Comparison of ENCODE assay signal across 13 cellular contexts in genomic region chr2:218332920-218333645, GRCh38. TPM values are rescaled to one million over a fixed set of nuclear protein-coding genes. Genes with fewer than 3 reads are reported as not detected.
A peak's percentile ranks its signal among the peaks of the same experiment; 100 is the strongest.
DNase-seq lines count a peak whose midpoint lies in the region; ATAC-seq, FAIRE-seq and TF ChIP-seq lines count a peak whose summit lies in the region.
"Had no signal": no experiment of that assay in that cellular context is flagged by ENCODE, and none has a peak within 500 bp of the region (broad histone marks: within the 10 kb centered on the region; RNA-seq: fewer than 3 reads in every experiment).

No MANE protein-coding gene starts in this region.

- peaks cover 6% of the 10 kb centered on the region; the same call in 1 of the 2 replicates for H3K79me2 ChIP-seq in OCI-LY7 (ENCODE audit: insufficient read depth, low read depth, low read length)
- H3K79me2 ChIP-seq in fibroblast of lung (ENCODE audit: control insufficient read depth, insufficient read depth, low read length) = no peaks in the 10 kb centered on the region

- H3K4me2 ChIP-seq in OCI-LY7 (ENCODE audit: low read length) (peak overlapping the region; percentile 55), fibroblast of lung (ENCODE audit: extremely low read depth, insufficient read depth, low read length) (no peak overlapping the region)

- TF ChIP-seq CTCF in GM12864 (IDR thresholded peaks at IDR 0.05; ENCODE audit: low read depth, low read length, missing control alignments) (peak; percentile 0), OCI-LY7 (conservative IDR thresholded peaks at IDR 0.05; ENCODE audit: low read length) (no peak), fibroblast of lung (conservative IDR thresholded peaks at IDR 0.05 in 1 of 2, IDR thresholded peaks at IDR 0.05 in 1 of 2; ENCODE audit: low read depth in 1 of 2, low read length in 2 of 2) (no peak), pancreas (IDR thresholded peaks at IDR 0.05) (no peak), MCF 10A (IDR thresholded peaks at IDR 0.05; ENCODE audit: unreplicated experiment) (no peak)

- no peaks in the 10 kb centered on the region for H3K9me2 ChIP-seq in OCI-LY7 (ENCODE audit: insufficient read depth, low read length)

- H3K27me3 ChIP-seq in fibroblast of lung (ENCODE audit: control insufficient read depth, insufficient read depth, low read length) (no peaks in the 10 kb centered on the region), pancreas (no peaks in the 10 kb centered on the region)

- H3K27ac Mint-ChIP-seq in MCF 10A (ENCODE audit: low read depth, unreplicated experiment) = no peak overlapping the region

- H4K20me1 ChIP-seq in OCI-LY7 (ENCODE audit: insufficient read depth, low read length) (no peaks in the 10 kb centered on the region), fibroblast of lung (ENCODE audit: control insufficient read depth, extremely low read depth, insufficient read depth, low read length) (no peaks in the 10 kb centered on the region)

- no peaks in the 10 kb centered on the region for H3K27me3 Mint-ChIP-seq in MCF 10A (ENCODE audit: insufficient read depth, unreplicated experiment)

- 80 to 87% methylated on average over 16 of the region's 16 CpGs for WGBS in pancreas, 2 donors

- no TSS peak for BruUV-seq in OCI-LY7 (replicated peaks; lab: Mats Ljungman, UMichigan)
- no TSS peak for BruUV-seq in MCF 10A (replicated peaks; lab: Mats Ljungman, UMichigan)

- no peak overlapping the region for H3K4me3 Mint-ChIP-seq in MCF 10A (ENCODE audit: unreplicated experiment)

- H3K4me1 Mint-ChIP-seq in MCF 10A (ENCODE audit: insufficient read depth, unreplicated experiment) = no peaks in the 10 kb centered on the region

- H3K36me3 Mint-ChIP-seq in MCF 10A (ENCODE audit: insufficient read depth, unreplicated experiment) = no peaks in the 10 kb centered on the region

- no peak for FAIRE-seq in pancreas (lab: Jason Lieb, UNC)
- FAIRE-seq in urothelium cell line (lab: Jason Lieb, UNC) = no peak

- H3K9me3 ChIP-seq in OCI-LY7 (ENCODE audit: low read length) (no peaks in the 10 kb centered on the region), fibroblast of lung (ENCODE audit: control insufficient read depth, insufficient read depth, low read depth, low read length) (no peaks in the 10 kb centered on the region), pancreas (no peaks in the 10 kb centered on the region)

- POLR2A ChIA-PET in OCI-LY7 (lab: Charles Lee) = interaction anchor here (0.9 to 4.2 kb wide), 7 partner anchors 8 to 43 kb away, joined by 3 to 28 read pairs (median 9); no protein-coding TSS in a partner anchor
- POLR2A ChIA-PET in MCF 10A (lab: Yijun Ruan, JAX) = interaction anchor here (0.6 to 0.8 kb wide), 2 partner anchors 26 to 233 kb away, joined by 3 read pairs; no protein-coding TSS in a partner anchor

- DNase-seq in GM12864 (ENCODE audit: low read depth) (no peak), OCI-LY7 (ENCODE audit: low spot score) (peak; percentile 71), fibroblast of lung (ENCODE audit: low read depth in 2 of 2) (peak in 1 of 2 donors; percentile 11), pancreas (peak in 1 of 6 donors; percentile 32), NCI-H1105 treated with DMSO at 0.1 percent for 48 hours (lab: John Stamatoyannopoulos, UW) (no peak), urothelium cell line (ENCODE audit: low spot score) (no peak), MCF 10A (ENCODE audit: unreplicated experiment) (no peak)
- no peak for DNase-seq in activated CD4-positive, alpha-beta T cell treated with anti-CD3 and anti-CD28 coated beads for 48 hours
- DNase-seq: activated naive CD4-positive, alpha-beta T cell treated with anti-CD3 and anti-CD28 coated beads, Interleukin-2, amount 50 U/mL, for 16 hours; DMS 273 treated with DMSO at 0.1 percent for 48 hours; NCI-H187 treated with DMSO at 0.1 percent for 48 hours had no signal

- intact Hi-C loops in OCI-LY7 (cut with micrococcal nuclease; ENCODE audit: unreplicated experiment) (no loop called here), pancreas (cut with DNase I) (no loop called here), MCF 10A (cut with micrococcal nuclease) (no loop called here)

- peak overlapping the region; percentile 29; the same call in 1 of the 2 replicates for H3K4me3 ChIP-seq in GM12864 (ENCODE audit: low read depth, low read length)
- peak overlapping the region; percentile 59 for H3K4me3 ChIP-seq in OCI-LY7 (ENCODE audit: low read depth, low read length, poor library complexity, severe bottlenecking)
- no peak overlapping the region for H3K4me3 ChIP-seq in fibroblast of lung (replicated peaks in 1 of 4; ENCODE audit: control extremely low read depth in 1 of 4, insufficient read depth in 1 of 4, low read depth in 3 of 4, low read length in 4 of 4)
- H3K4me3 ChIP-seq in pancreas = no peak overlapping the region

- H3K9ac ChIP-seq in fibroblast of lung (ENCODE audit: insufficient read depth, low read length) = no peak overlapping the region

- H3K36me3 ChIP-seq in OCI-LY7 (ENCODE audit: insufficient read depth, low read length) (no peaks in the 10 kb centered on the region), fibroblast of lung (ENCODE audit: control insufficient read depth, insufficient read depth, low read length) (no peaks in the 10 kb centered on the region), pancreas (no peaks in the 10 kb centered on the region)

- H3K27ac ChIP-seq in OCI-LY7 (ENCODE audit: low read depth, low read length, poor library complexity, severe bottlenecking) (peak overlapping the region; percentile 100), fibroblast of lung (ENCODE audit: insufficient read depth, low read length) (no peak overlapping the region), pancreas (peak overlapping the region in 2 of 4 donors; percentile 8 to 48)
- H3K27ac ChIP-seq: epithelial cell of prostate had no signal

- ATAC-seq in pancreas = peak in 3 of 4 donors; percentile 12 to 70 (median 67)

- CTCF ChIA-PET in OCI-LY7 (lab: Charles Lee; ENCODE audit: unreplicated experiment) = interaction anchor here (1.0 kb wide), 1 partner anchor 31 kb away, joined by 3 read pairs; no protein-coding TSS in a partner anchor
- CTCF ChIA-PET in MCF 10A (lab: Yijun Ruan, JAX) = interaction anchor here (1.2 to 1.4 kb wide), 2 partner anchors 23 to 31 kb away, joined by 3 to 5 read pairs; no protein-coding TSS in a partner anchor

- H3K4me1 ChIP-seq in OCI-LY7 (ENCODE audit: insufficient read depth, low read length, poor library complexity, severe bottlenecking) = peaks cover 85% of the 10 kb centered on the region
- no peaks in the 10 kb centered on the region for H3K4me1 ChIP-seq in fibroblast of lung (ENCODE audit: control insufficient read depth, extremely low read depth, insufficient read depth, low read length)
- no peaks in the 10 kb centered on the region for H3K4me1 ChIP-seq in pancreas

- H2AFZ ChIP-seq in OCI-LY7 (ENCODE audit: low read length) (peak overlapping the region; percentile 7; the same call in 1 of the 2 replicates), fibroblast of lung (ENCODE audit: low read length) (peak overlapping the region; percentile 29)

- H3K9me3 Mint-ChIP-seq in MCF 10A (ENCODE audit: unreplicated experiment) = no peaks in the 10 kb centered on the region

RNA-seq across cellular contexts. Expression of gene CATIP, which starts 23.6 kb away (rescaled TPM):
- total RNA-seq in OCI-LY7 (2014; rRNA removed; shearing (Covaris generic)) = not detected in 2 replicates
- not detected in 2 replicates for total RNA-seq in OCI-LY7 (2022)
- total RNA-seq in fibroblast of lung = under 0.01 and 0.17 TPM in 2 replicates
- not detected in 2 replicates for polyA plus RNA-seq in fibroblast of lung
- not detected in 2 replicates for polyA plus RNA-seq in fibroblast of lung (2012)
- not detected in 2 replicates for polyA minus RNA-seq in fibroblast of lung (ENCODE audit: low replicate concordance)
- 1 to 10 TPM in 3 of 6 donors, under 1 TPM in 3; 0.64 to 2.7 (median 1.0) TPM for total RNA-seq in pancreas
- 1 to 10 TPM; 4.5 to 7.3 TPM for polyA plus RNA-seq in pancreas
- total RNA-seq in MCF 10A (2022) = not detected in 2 replicates
- total RNA-seq: mononuclear cell had no signal

RNA-seq across cellular contexts. Expression of gene TMBIM1, which starts 40.8 kb away (rescaled TPM):
- 18.9 and 30.3 TPM in 2 replicates for total RNA-seq in OCI-LY7 (2014; rRNA removed; shearing (Covaris generic))
- total RNA-seq in OCI-LY7 (2022) (26.9 and 27.6 TPM in 2 replicates), fibroblast of lung (168 and 235 TPM in 2 replicates), pancreas (100 to 1,000 TPM; 147 to 196 (median 170) TPM), MCF 10A (2022) (96.8 and 107 TPM in 2 replicates)
- polyA plus RNA-seq in fibroblast of lung (170 and 181 TPM in 2 replicates), pancreas (10 to 100 TPM; 56.6 to 84.1 TPM)
- 165 and 172 TPM in 2 replicates for polyA plus RNA-seq in fibroblast of lung (2012)
- 475 and 604 TPM in 2 replicates for polyA minus RNA-seq in fibroblast of lung (ENCODE audit: low replicate concordance)

RNA-seq across cellular contexts. Expression of gene SLC11A1, which starts 49.0 kb away (rescaled TPM):
- total RNA-seq in OCI-LY7 (2014; rRNA removed; shearing (Covaris generic)) = 0.31 and 0.57 TPM in 2 replicates
- 0.59 and 0.78 TPM in 2 replicates for total RNA-seq in OCI-LY7 (2022)
- 0.17 and 0.26 TPM in 2 replicates for total RNA-seq in fibroblast of lung
- polyA plus RNA-seq in fibroblast of lung = 0.02 and 0.03 TPM in 2 replicates
- polyA plus RNA-seq in fibroblast of lung (2012) = 0.06 and 0.09 TPM in 2 replicates
- polyA minus RNA-seq in fibroblast of lung (ENCODE audit: low replicate concordance) = not detected in 2 replicates
- 10 to 100 TPM in 2 of 6 donors, 1 to 10 TPM in 3, under 1 TPM in 1; 0.51 to 16.2 (median 5.6) TPM for total RNA-seq in pancreas
- 1 to 10 TPM; 3.9 to 6.4 TPM for polyA plus RNA-seq in pancreas
- total RNA-seq in MCF 10A (2022) = 0.09 and 0.32 TPM in 2 replicates

Comparison
In these comparisons a context has a peak if more than half of its experiments do, and no peak if none do; other contexts are left out.
1. H3K4me3 ChIP-seq: peak in GM12864 (single experiment) and OCI-LY7 (single experiment); none in fibroblast of lung (0 of 4) and pancreas (0 of 4).